ENCODE assay signal across 6 cellular contexts in the genomic region with DNA sequence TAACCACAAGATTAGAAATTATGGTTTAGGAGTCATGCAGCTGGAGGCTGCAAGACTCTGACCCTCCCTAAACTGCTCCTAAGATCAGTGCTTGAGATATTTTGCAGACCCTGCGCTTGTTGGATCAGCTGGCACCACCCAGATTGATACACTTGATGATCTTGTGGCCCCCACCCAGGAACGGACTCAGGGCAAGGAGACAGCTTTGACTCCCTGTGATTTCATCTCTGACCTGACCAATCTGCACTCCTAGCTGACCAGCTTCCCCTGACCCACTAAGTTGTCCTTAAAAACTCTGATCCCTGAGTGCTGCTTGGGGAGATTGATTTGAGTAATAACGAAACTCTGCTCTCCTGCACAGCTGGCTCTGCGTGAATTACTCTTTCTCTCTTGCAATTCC.
"Had no signal": no experiment of that assay in that cellular context is flagged by ENCODE, and none has a peak within 500 bp of the region (broad histone marks: within the 10 kb centered on the region; RNA-seq: fewer than 3 reads in every experiment).

No MANE protein-coding gene starts in this region.

- H3K27ac Mint-ChIP-seq: GM23338, IgD-negative memory B cell had no signal

- DNase-seq: H7, KBM-7 had no signal

- H3K4me3 Mint-ChIP-seq: GM23338, IgD-negative memory B cell had no signal

- H2AFZ ChIP-seq: GM23338 had no signal

- H3K4me3 ChIP-seq: GM23338, HAP-1 had no signal

- H3K4me1 Mint-ChIP-seq: GM23338, IgD-negative memory B cell had no signal

- H3K9me3 ChIP-seq: HAP-1 had no signal

- H3K36me3 Mint-ChIP-seq: IgD-negative memory B cell had no signal

- H3K36me3 ChIP-seq: HAP-1 had no signal

- H3K27ac ChIP-seq: HL-60 had no signal

- H3K4me2 ChIP-seq: GM23338 had no signal
